1 cellular context compared by ENCODE assay signal in the genomic region with DNA sequence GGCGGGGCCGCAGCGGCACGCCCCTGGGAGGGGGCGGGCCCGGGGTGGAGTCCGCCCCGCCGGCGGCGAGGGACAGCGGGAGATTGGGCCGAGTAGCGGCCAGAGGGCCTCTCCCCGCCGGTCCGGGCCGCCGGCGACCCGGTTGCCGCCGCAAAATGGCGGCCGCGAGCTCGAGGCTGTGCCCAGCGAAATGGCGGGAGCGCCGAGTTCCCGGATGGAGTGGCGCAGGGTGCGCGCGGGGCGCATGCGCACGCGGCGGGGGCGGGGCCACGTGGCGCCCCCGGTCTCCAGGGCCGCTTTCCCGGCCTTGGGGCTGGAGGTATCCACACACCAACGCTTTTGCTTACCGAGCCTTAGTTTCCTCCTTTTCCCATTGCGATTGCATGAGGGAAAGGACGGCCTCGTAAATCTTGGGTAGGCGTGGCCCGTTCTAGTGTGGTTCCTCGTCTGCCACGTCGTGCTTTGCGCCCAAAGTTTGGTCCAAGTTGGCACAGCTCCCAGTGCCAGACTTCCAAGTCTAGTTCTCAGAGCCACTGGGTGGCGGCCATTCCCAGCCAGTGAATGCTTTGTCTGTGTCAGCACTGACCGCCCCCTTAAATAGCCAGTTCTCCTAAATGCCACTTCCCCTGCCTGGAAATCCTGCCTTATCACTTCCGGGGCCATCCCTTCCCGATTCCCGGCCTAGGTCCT.
TF ChIP-seq lines count a peak whose summit lies in the region.

No MANE protein-coding gene starts in this region.

TF ChIP-seq in K562, 482 proteins besides CTCF, POLR2A, EP300 and RAD21 (continued from another document and continues in another):
- TF ChIP-seq, protein P1, sequence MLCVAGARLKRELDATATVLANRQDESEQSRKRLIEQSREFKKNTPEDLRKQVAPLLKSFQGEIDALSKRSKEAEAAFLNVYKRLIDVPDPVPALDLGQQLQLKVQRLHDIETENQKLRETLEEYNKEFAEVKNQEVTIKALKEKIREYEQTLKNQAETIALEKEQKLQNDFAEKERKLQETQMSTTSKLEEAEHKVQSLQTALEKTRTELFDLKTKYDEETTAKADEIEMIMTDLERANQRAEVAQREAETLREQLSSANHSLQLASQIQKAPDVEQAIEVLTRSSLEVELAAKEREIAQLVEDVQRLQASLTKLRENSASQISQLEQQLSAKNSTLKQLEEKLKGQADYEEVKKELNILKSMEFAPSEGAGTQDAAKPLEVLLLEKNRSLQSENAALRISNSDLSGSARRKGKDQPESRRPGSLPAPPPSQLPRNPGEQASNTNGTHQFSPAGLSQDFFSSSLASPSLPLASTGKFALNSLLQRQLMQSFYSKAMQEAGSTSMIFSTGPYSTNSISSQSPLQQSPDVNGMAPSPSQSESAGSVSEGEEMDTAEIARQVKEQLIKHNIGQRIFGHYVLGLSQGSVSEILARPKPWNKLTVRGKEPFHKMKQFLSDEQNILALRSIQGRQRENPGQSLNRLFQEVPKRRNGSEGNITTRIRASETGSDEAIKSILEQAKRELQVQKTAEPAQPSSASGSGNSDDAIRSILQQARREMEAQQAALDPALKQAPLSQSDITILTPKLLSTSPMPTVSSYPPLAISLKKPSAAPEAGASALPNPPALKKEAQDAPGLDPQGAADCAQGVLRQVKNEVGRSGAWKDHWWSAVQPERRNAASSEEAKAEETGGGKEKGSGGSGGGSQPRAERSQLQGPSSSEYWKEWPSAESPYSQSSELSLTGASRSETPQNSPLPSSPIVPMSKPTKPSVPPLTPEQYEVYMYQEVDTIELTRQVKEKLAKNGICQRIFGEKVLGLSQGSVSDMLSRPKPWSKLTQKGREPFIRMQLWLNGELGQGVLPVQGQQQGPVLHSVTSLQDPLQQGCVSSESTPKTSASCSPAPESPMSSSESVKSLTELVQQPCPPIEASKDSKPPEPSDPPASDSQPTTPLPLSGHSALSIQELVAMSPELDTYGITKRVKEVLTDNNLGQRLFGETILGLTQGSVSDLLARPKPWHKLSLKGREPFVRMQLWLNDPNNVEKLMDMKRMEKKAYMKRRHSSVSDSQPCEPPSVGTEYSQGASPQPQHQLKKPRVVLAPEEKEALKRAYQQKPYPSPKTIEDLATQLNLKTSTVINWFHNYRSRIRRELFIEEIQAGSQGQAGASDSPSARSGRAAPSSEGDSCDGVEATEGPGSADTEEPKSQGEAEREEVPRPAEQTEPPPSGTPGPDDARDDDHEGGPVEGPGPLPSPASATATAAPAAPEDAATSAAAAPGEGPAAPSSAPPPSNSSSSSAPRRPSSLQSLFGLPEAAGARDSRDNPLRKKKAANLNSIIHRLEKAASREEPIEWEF (CRISPR knock-in tag; IDR thresholded peaks at IDR 0.05) = no peak
- TF ChIP-seq NFXL1 (CRISPR knock-in tag; IDR thresholded peaks at IDR 0.05) (0 out of 2 replicates have a peak, but pooled peaks have one; percentile 24), ESRRB (CRISPR knock-in tag; IDR thresholded peaks at IDR 0.05; ENCODE audit: borderline replicate concordance) (no peak; the same call in 1 of the 2 replicates), HDAC3 (IDR thresholded peaks at IDR 0.05; ENCODE audit: borderline replicate concordance, partially characterized antibody) (no peak), CBX1 (IDR thresholded peaks at IDR 0.05; ENCODE audit: low read depth) (no peak; the same call in 1 of the 2 replicates), ZNF146 (CRISPR knock-in tag; IDR thresholded peaks at IDR 0.05; ENCODE audit: unreplicated experiment) (no peak), HEY1 (CRISPR knock-in tag; IDR thresholded peaks at IDR 0.05; ENCODE audit: borderline replicate concordance) (no peak), SMAD2 (IDR thresholded peaks at IDR 0.05; ENCODE audit: low read depth, low read length) (no peak), GTF2E2 (tag; IDR thresholded peaks at IDR 0.05) (peak; percentile 92), ZKSCAN8 (CRISPR knock-in tag; IDR thresholded peaks at IDR 0.05) (no peak), MED1 (CRISPR knock-in tag; IDR thresholded peaks at IDR 0.05; ENCODE audit: borderline replicate concordance) (no peak), ZNF384 (IDR thresholded peaks at IDR 0.05; ENCODE audit: low read depth, low read length) (no peak; the same call in 1 of the 2 replicates), MAZ (CRISPR knock-in tag; conservative IDR thresholded peaks at IDR 0.05 in 1 of 2, IDR thresholded peaks at IDR 0.05 in 1 of 2) (peak in 1 of 2 experiments; percentile 78; a peak in 3 of 4 replicates), ZNF586 (CRISPR knock-in tag; conservative IDR thresholded peaks at IDR 0.05) (no peak), ZBTB8A (IDR thresholded peaks at IDR 0.05; ENCODE audit: partially characterized antibody) (no peak), BRCA1 (IDR thresholded peaks at IDR 0.05) (no peak), BRCA1 (CRISPR knock-in tag; IDR thresholded peaks at IDR 0.05) (no peak), GABPA (tag; conservative IDR thresholded peaks at IDR 0.05; ENCODE audit: low read depth) (peak; percentile 49), KAT2B (IDR thresholded peaks at IDR 0.05; ENCODE audit: low read depth, low read length) (no peak), ARID2 (IDR thresholded peaks at IDR 0.05) (no peak), ZNF274 (IDR thresholded peaks at IDR 0.05; ENCODE audit: borderline replicate concordance, low read depth, low read length) (no peak), ELF4 (CRISPR knock-in tag; IDR thresholded peaks at IDR 0.05) (no peak), SMC3 (conservative IDR thresholded peaks at IDR 0.05; ENCODE audit: insufficient read depth, low read depth, low read length) (no peak), ATF1 (CRISPR knock-in tag; IDR thresholded peaks at IDR 0.05) (no peak), ATF1 (tag; IDR thresholded peaks at IDR 0.05) (peak; percentile 43), PHF8 (IDR thresholded peaks at IDR 0.05; ENCODE audit: borderline replicate concordance, low read length) (peak; percentile 9; the same call in 1 of the 2 replicates), KDM1A (IDR thresholded peaks at IDR 0.05) (no peak), MTF1 (CRISPR knock-in tag; IDR thresholded peaks at IDR 0.05; ENCODE audit: borderline replicate concordance) (no peak), NCOA1 (IDR thresholded peaks at IDR 0.05; ENCODE audit: low read depth) (no peak), TBP (optimal IDR thresholded peaks at IDR 0.05; ENCODE audit: low read depth, low read length) (no peak), RB1 (IDR thresholded peaks at IDR 0.05; ENCODE audit: low read depth) (peak; percentile 92; the same call in 1 of the 2 replicates), PURB (CRISPR knock-in tag; IDR thresholded peaks at IDR 0.05; ENCODE audit: low read depth) (no peak), GABPB2 (CRISPR knock-in tag; conservative IDR thresholded peaks at IDR 0.05) (peak; percentile 78), ZSCAN32 (CRISPR knock-in tag; IDR thresholded peaks at IDR 0.05) (no peak; the same call in 1 of the 2 replicates), CHCHD3 (CRISPR knock-in tag; IDR thresholded peaks at IDR 0.05) (no peak), IFI16 (CRISPR knock-in tag; IDR thresholded peaks at IDR 0.05) (no peak), SIN3B (IDR thresholded peaks at IDR 0.05; ENCODE audit: low read depth) (0 out of 2 replicates have a peak, but pooled peaks have one; percentile 79), HNRNPH1 (optimal IDR thresholded peaks at IDR 0.05; ENCODE audit: low read depth, low read length) (peak; percentile 63), ZFP30 (CRISPR knock-in tag; IDR thresholded peaks at IDR 0.05; ENCODE audit: borderline replicate concordance) (no peak), TFAM (CRISPR knock-in tag; conservative IDR thresholded peaks at IDR 0.05) (no peak), MCM2 (IDR thresholded peaks at IDR 0.05; ENCODE audit: low read depth) (no peak), CCNT2 (IDR thresholded peaks at IDR 0.05; ENCODE audit: borderline replicate concordance, extremely low read depth, insufficient read length, low read depth, low read length) (peak; percentile 83), MIER1 (IDR thresholded peaks at IDR 0.05; ENCODE audit: low read depth) (no peak), BRD9 (IDR thresholded peaks at IDR 0.05; ENCODE audit: low read depth, partially characterized antibody) (no peak), HMG20A (CRISPR knock-in tag; conservative IDR thresholded peaks at IDR 0.05) (no peak), ETS2 (tag; IDR thresholded peaks at IDR 0.05; ENCODE audit: borderline replicate concordance, poor library complexity, severe bottlenecking) (peak; percentile 35), POLR2B (IDR thresholded peaks at IDR 0.05; ENCODE audit: low read depth, partially characterized antibody) (peak; percentile 64), RNF2 (IDR thresholded peaks at IDR 0.05) (no peak)
- TF ChIP-seq, protein P2, sequence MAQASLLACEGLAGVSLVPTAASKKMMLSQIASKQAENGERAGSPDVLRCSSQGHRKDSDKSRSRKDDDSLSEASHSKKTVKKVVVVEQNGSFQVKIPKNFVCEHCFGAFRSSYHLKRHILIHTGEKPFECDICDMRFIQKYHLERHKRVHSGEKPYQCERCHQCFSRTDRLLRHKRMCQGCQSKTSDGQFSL (CRISPR knock-in tag; IDR thresholded peaks at IDR 0.05) = no peak
- TF ChIP-seq, protein P2 (tag; IDR thresholded peaks at IDR 0.05) = peak in 1 of 2 experiments; percentile 2; a peak in 1 of 4 replicates
- TF ChIP-seq, protein P3, sequence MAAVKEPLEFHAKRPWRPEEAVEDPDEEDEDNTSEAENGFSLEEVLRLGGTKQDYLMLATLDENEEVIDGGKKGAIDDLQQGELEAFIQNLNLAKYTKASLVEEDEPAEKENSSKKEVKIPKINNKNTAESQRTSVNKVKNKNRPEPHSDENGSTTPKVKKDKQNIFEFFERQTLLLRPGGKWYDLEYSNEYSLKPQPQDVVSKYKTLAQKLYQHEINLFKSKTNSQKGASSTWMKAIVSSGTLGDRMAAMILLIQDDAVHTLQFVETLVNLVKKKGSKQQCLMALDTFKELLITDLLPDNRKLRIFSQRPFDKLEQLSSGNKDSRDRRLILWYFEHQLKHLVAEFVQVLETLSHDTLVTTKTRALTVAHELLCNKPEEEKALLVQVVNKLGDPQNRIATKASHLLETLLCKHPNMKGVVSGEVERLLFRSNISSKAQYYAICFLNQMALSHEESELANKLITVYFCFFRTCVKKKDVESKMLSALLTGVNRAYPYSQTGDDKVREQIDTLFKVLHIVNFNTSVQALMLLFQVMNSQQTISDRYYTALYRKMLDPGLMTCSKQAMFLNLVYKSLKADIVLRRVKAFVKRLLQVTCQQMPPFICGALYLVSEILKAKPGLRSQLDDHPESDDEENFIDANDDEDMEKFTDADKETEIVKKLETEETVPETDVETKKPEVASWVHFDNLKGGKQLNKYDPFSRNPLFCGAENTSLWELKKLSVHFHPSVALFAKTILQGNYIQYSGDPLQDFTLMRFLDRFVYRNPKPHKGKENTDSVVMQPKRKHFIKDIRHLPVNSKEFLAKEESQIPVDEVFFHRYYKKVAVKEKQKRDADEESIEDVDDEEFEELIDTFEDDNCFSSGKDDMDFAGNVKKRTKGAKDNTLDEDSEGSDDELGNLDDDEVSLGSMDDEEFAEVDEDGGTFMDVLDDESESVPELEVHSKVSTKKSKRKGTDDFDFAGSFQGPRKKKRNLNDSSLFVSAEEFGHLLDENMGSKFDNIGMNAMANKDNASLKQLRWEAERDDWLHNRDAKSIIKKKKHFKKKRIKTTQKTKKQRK (IDR thresholded peaks at IDR 0.05; ENCODE audit: borderline replicate concordance, low read depth, low read length) = 0 out of 2 replicates have a peak, but pooled peaks have one; percentile 25
- TF ChIP-seq, protein P4, sequence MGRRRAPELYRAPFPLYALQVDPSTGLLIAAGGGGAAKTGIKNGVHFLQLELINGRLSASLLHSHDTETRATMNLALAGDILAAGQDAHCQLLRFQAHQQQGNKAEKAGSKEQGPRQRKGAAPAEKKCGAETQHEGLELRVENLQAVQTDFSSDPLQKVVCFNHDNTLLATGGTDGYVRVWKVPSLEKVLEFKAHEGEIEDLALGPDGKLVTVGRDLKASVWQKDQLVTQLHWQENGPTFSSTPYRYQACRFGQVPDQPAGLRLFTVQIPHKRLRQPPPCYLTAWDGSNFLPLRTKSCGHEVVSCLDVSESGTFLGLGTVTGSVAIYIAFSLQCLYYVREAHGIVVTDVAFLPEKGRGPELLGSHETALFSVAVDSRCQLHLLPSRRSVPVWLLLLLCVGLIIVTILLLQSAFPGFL (CRISPR knock-in tag; IDR thresholded peaks at IDR 0.05) = 0 out of 2 replicates have a peak, but pooled peaks have one; percentile 13
- TF ChIP-seq, protein P5, sequence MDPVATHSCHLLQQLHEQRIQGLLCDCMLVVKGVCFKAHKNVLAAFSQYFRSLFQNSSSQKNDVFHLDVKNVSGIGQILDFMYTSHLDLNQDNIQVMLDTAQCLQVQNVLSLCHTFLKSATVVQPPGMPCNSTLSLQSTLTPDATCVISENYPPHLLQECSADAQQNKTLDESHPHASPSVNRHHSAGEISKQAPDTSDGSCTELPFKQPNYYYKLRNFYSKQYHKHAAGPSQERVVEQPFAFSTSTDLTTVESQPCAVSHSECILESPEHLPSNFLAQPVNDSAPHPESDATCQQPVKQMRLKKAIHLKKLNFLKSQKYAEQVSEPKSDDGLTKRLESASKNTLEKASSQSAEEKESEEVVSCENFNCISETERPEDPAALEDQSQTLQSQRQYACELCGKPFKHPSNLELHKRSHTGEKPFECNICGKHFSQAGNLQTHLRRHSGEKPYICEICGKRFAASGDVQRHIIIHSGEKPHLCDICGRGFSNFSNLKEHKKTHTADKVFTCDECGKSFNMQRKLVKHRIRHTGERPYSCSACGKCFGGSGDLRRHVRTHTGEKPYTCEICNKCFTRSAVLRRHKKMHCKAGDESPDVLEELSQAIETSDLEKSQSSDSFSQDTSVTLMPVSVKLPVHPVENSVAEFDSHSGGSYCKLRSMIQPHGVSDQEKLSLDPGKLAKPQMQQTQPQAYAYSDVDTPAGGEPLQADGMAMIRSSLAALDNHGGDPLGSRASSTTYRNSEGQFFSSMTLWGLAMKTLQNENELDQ (CRISPR knock-in tag; IDR thresholded peaks at IDR 0.05; ENCODE audit: borderline replicate concordance) = no peak
- TF ChIP-seq, protein P6, sequence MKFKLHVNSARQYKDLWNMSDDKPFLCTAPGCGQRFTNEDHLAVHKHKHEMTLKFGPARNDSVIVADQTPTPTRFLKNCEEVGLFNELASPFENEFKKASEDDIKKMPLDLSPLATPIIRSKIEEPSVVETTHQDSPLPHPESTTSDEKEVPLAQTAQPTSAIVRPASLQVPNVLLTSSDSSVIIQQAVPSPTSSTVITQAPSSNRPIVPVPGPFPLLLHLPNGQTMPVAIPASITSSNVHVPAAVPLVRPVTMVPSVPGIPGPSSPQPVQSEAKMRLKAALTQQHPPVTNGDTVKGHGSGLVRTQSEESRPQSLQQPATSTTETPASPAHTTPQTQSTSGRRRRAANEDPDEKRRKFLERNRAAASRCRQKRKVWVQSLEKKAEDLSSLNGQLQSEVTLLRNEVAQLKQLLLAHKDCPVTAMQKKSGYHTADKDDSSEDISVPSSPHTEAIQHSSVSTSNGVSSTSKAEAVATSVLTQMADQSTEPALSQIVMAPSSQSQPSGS (CRISPR knock-in tag; IDR thresholded peaks at IDR 0.05) = no peak
- TF ChIP-seq, protein P7, sequence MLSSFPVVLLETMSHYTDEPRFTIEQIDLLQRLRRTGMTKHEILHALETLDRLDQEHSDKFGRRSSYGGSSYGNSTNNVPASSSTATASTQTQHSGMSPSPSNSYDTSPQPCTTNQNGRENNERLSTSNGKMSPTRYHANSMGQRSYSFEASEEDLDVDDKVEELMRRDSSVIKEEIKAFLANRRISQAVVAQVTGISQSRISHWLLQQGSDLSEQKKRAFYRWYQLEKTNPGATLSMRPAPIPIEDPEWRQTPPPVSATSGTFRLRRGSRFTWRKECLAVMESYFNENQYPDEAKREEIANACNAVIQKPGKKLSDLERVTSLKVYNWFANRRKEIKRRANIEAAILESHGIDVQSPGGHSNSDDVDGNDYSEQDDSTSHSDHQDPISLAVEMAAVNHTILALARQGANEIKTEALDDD (IDR thresholded peaks at IDR 0.05) = no peak
